ENCODE assay signal across 1 cellular context in genomic region chr2:140986456-140986855, GRCh38.
TF ChIP-seq lines count a peak whose summit lies in the region.

No MANE protein-coding gene starts in this region.

TF ChIP-seq in WTC11, 78 proteins besides CTCF, POLR2A, EP300 and RAD21 (continued from another document):
- TF ChIP-seq, protein P1, sequence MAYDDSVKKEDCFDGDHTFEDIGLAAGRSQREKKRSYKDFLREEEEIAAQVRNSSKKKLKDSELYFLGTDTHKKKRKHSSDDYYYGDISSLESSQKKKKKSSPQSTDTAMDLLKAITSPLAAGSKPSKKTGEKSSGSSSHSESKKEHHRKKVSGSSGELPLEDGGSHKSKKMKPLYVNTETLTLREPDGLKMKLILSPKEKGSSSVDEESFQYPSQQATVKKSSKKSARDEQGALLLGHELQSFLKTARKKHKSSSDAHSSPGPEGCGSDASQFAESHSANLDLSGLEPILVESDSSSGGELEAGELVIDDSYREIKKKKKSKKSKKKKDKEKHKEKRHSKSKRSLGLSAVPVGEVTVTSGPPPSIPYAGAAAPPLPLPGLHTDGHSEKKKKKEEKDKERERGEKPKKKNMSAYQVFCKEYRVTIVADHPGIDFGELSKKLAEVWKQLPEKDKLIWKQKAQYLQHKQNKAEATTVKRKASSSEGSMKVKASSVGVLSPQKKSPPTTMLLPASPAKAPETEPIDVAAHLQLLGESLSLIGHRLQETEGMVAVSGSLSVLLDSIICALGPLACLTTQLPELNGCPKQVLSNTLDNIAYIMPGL (CRISPR knock-in tag; IDR thresholded peaks at IDR 0.05) = no peak
- no peak for TF ChIP-seq TCF7 (CRISPR knock-in tag; IDR thresholded peaks at IDR 0.05; ENCODE audit: low read depth)
